In genomic region chr14:69938751-69939150, GRCh38 we compare ENCODE assay signal across 9 cellular contexts. TPM values are rescaled to one million over a fixed set of nuclear protein-coding genes. Genes with fewer than 3 reads are reported as not detected.
"Had no signal": no experiment of that assay in that cellular context is flagged by ENCODE, and none has a peak within 500 bp of the region (broad histone marks: within the 10 kb centered on the region; RNA-seq: fewer than 3 reads in every experiment).

No MANE protein-coding gene starts in this region.

- H3K27ac ChIP-seq: GM23248 had no signal

- H3K9me3 ChIP-seq: HAP-1 had no signal

- H3K4me1 ChIP-seq: HAP-1 had no signal

- H3K36me3 ChIP-seq: HAP-1 had no signal

- ATAC-seq: HCT116, K562 had no signal

- DNase-seq: GM23248, GOT3, H7, HFFc6, IMR-90 had no signal

- H2AFZ ChIP-seq: GM23248 had no signal

- H3K9ac ChIP-seq: GM23248 had no signal

- H3K4me3 ChIP-seq: GM23248, HAP-1, K562 had no signal

RNA-seq across cellular contexts. Expression of gene SMOC1, which starts 59.5 kb away (rescaled TPM):
- total RNA-seq: HFFc6, HT-29 had no signal
- polyA plus RNA-seq: K562 had no signal
